Comparison of ENCODE assay signal across 12 cellular contexts in the genomic region with DNA sequence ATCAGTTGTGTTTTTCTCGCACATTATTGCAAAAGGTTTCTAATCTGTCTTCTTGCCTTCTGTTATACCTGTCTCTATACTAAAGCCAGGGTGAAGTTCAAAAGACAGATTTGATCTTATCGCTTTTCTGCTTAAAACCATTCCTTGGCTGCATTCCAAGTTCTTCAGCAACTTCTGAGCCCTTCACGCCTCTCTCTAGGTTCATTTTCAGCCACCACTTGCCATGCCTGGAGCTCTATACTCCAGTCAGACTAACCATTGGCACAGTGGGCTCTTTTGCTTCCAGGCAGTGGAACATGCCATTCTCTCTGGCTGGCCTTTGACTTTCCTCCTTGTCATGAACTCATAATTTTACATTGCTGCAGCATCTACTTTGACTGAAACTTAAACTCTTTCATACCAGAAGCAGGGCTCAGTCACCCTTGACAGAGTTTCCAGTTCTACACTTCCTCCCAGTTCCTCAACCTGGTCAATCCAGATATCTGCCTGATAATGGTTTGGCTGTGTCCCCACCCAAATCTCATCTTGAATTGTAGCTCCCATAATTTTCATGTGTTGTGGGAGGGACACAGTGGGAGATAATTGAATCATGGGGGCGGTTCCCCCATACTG.
DNase-seq lines count a peak whose midpoint lies in the region; ATAC-seq and TF ChIP-seq lines count a peak whose summit lies in the region.
"Had no signal": no experiment of that assay in that cellular context is flagged by ENCODE, and none has a peak within 500 bp of the region (broad histone marks: within the 10 kb centered on the region; RNA-seq: fewer than 3 reads in every experiment).

No MANE protein-coding gene starts in this region.

- peak overlapping the region; percentile 27 to 49 for H3K4me3 Mint-ChIP-seq in activated T-cell treated with anti-CD3 and anti-CD28 coated beads, Interleukin-2, amount 50 U/mL, for 72 hours
- H3K4me3 Mint-ChIP-seq: brain, nephron progenitor cell had no signal

- H3K27me3 ChIP-seq in ovary: no peaks in the 10 kb centered on the region

- intact Hi-C loops in ovary (cut with DNase I): loop anchor here in 2 of 4 donors (5.0 to 10.0 kb wide), 2 partner anchors 113 to 636 kb away; partner anchors contain the start of gene SLC12A2 (in 1 of the 2)

- H3K27ac Mint-ChIP-seq in activated T-cell treated with anti-CD3 and anti-CD28 coated beads, Interleukin-2, amount 50 U/mL, for 72 hours: no peak overlapping the region
- H3K27ac Mint-ChIP-seq: nephron progenitor cell had no signal

- peaks cover 4 to 9% of the 10 kb centered on the region in 2 donors for H3K36me3 Mint-ChIP-seq in activated T-cell treated with anti-CD3 and anti-CD28 coated beads, Interleukin-2, amount 50 U/mL, for 72 hours (ENCODE audit: insufficient read depth in 2 of 2)

- H3K36me3 ChIP-seq in ovary: no peaks in the 10 kb centered on the region

- ATAC-seq in activated T-cell treated with anti-CD3 and anti-CD28 coated beads, Interleukin-2, amount 50 U/mL, for 72 hours (replicated peaks in 1 of 2): peak; percentile 61 to 67
- ATAC-seq in GM21360 (IDR thresholded peaks at IDR 0.05; ENCODE audit: unreplicated experiment): peak; percentile 62
- ATAC-seq in HG03432 (IDR thresholded peaks at IDR 0.05; ENCODE audit: unreplicated experiment): peak; percentile 55
- ATAC-seq in HG03045 (IDR thresholded peaks at IDR 0.05; ENCODE audit: unreplicated experiment): no peak

- TF ChIP-seq POLR2A in ovary (IDR thresholded peaks at IDR 0.05): no peak

- peaks cover 7% of the 10 kb centered on the region for H3K4me1 ChIP-seq in ovary (ENCODE audit: insufficient read depth)

- DNase-seq in activated T-cell treated with anti-CD3 and anti-CD28 coated beads, Interleukin-2, amount 50 U/mL, for 72 hours: peak in 1 of 2 donors; percentile 23
- no peak for DNase-seq in activated T-cell treated with anti-CD3 and anti-CD28 coated beads for 4 hours
- DNase-seq in ovary: no peak
- no peak for DNase-seq in COLO668 (lab: John Stamatoyannopoulos, UW; ENCODE audit: unreplicated experiment)
- no peak for DNase-seq in NK-92 treated with Interleukin-12 subunit alpha and Interleukin-12 subunit beta, amount 100 ng/mL, for 24 hours (lab: John Stamatoyannopoulos, UW)
- DNase-seq: islet precursor cell, nephron progenitor cell, SIG-M5 had no signal

- no peaks in the 10 kb centered on the region for H3K27me3 Mint-ChIP-seq in activated T-cell treated with anti-CD3 and anti-CD28 coated beads, Interleukin-2, amount 50 U/mL, for 72 hours (ENCODE audit: low read depth)

- H3K27ac ChIP-seq in ovary: peak overlapping the region; percentile 34 to 73

- 90 to 96% (median 95%) methylated on average over 4 of the region's 4 CpGs for WGBS in ovary, 3 donors

- no peak overlapping the region for H3K4me3 ChIP-seq in ovary

- TF ChIP-seq CTCF in ovary (IDR thresholded peaks at IDR 0.05): no peak

- H3K9me3 Mint-ChIP-seq in activated T-cell treated with anti-CD3 and anti-CD28 coated beads, Interleukin-2, amount 50 U/mL, for 72 hours: peaks cover 1 to 6% of the 10 kb centered on the region in 2 donors
- H3K9me3 Mint-ChIP-seq: brain, nephron progenitor cell had no signal

- no peak for TF ChIP-seq EP300 in ovary (IDR thresholded peaks at IDR 0.05)

- peaks cover 44% of the 10 kb centered on the region for H3K4me1 Mint-ChIP-seq in activated T-cell treated with anti-CD3 and anti-CD28 coated beads, Interleukin-2, amount 50 U/mL, for 72 hours (ENCODE audit: low read depth)

- no peaks in the 10 kb centered on the region for H3K9me3 ChIP-seq in ovary
